13 cellular contexts compared by ENCODE assay signal in genomic region chr7:70632400-70632799, GRCh38.
DNase-seq lines count a peak whose midpoint lies in the region; ATAC-seq, FAIRE-seq and TF ChIP-seq lines count a peak whose summit lies in the region.
"Had no signal": no experiment of that assay in that cellular context is flagged by ENCODE, and none has a peak within 500 bp of the region (broad histone marks: within the 10 kb centered on the region; RNA-seq: fewer than 3 reads in every experiment).

No MANE protein-coding gene starts in this region.

- H3K4me1 Mint-ChIP-seq in nephron progenitor cell = peaks cover 65% of the 10 kb centered on the region
- peaks cover 25% of the 10 kb centered on the region for H3K4me1 Mint-ChIP-seq in stimulated activated effector memory CD8-positive, alpha-beta T cell treated with anti-CD3 and anti-CD28 coated beads, Interleukin-12 subunit alpha, Interleukin-12 subunit beta, amount 100 ng/mL, for 72 hours
- H3K4me1 Mint-ChIP-seq: CD4-positive, CD25-positive, alpha-beta regulatory T cell had no signal

- 77% methylated on average over 5 of the region's 5 CpGs; no CpG with 5 or more reads in 1 of the 2 experiments for WGBS in H1 (ENCODE audit: extremely low coverage in 1 of 2, insufficient coverage in 1 of 2, insufficient read length in 1 of 2, insufficient replicate concordance in 2 of 2, low coverage in 1 of 2, low lambda C conversion rate in 2 of 2, missing lambda C conversion rate in 1 of 2), 2 experiments

- H3K56ac ChIP-seq in H1 (replicated peaks; ENCODE audit: insufficient read length, low read depth, low read length) = no peak overlapping the region

- peak overlapping the region; percentile 36; the same call in 1 of the 2 replicates for H2BK20ac ChIP-seq in H1 (ENCODE audit: low read length)

- POLR2A ChIA-PET in H1 (lab: Charles Lee; ENCODE audit: partially characterized antibody) = no interaction called here

- no peak overlapping the region for H4K8ac ChIP-seq in H1 (ENCODE audit: extremely low read depth, insufficient read depth, low read length)

- no peak for ATAC-seq in activated CD4-positive, CD25-positive, alpha-beta regulatory T cell treated with anti-CD3 and anti-CD28 coated beads, Interleukin-2, amount 50 U/mL, for 24 hours
- ATAC-seq in stimulated activated effector memory CD8-positive, alpha-beta T cell treated with anti-CD3 and anti-CD28 coated beads, Interleukin-12 subunit alpha, Interleukin-12 subunit beta, amount 100 ng/mL, for 72 hours = no peak
- no peak for ATAC-seq in GM19463 (IDR thresholded peaks at IDR 0.05; ENCODE audit: unreplicated experiment)

- no peak overlapping the region for H3K23ac ChIP-seq in H1 (ENCODE audit: insufficient read length)

- H2AK5ac ChIP-seq in H1 (ENCODE audit: low read depth, low read length) = no peak overlapping the region

- no peak for FAIRE-seq in H1 (lab: Jason Lieb, UNC)

- no peaks in the 10 kb centered on the region for H3K79me1 ChIP-seq in H1 (ENCODE audit: low read depth, low read length)

- H2BK12ac ChIP-seq in H1 (ENCODE audit: low read depth, low read length) = 0 out of 2 replicates have a peak overlapping the region, but pooled peaks have one; percentile 5

- no peak overlapping the region for H3K9ac ChIP-seq in H1 (replicated peaks in 1 of 4; ENCODE audit: extremely low read depth in 1 of 4, low read depth in 3 of 4, low read length in 3 of 4)
- H3K9ac ChIP-seq: BLaER1 treated with 17β-estradiol and CSF1 and Interleukin-3, amounts not matched to agents 10 nM and 100 nM; GM23248 had no signal

- CTCF ChIA-PET in H1 (lab: Charles Lee; ENCODE audit: partially characterized antibody) = no interaction called here

- 0 out of 2 replicates have a peak overlapping the region, but pooled peaks have one; percentile 55 for H2BK15ac ChIP-seq in H1 (ENCODE audit: low read length)

- H2BK5ac ChIP-seq in H1 (ENCODE audit: low read depth, low read length) = 0 out of 2 replicates have a peak overlapping the region, but pooled peaks have one; percentile 19

- peaks cover 3 to 17% (median 11%) of the 10 kb centered on the region in 4 experiments; a peak in 6 of 7 replicates for H3K4me1 ChIP-seq in H1 (replicated peaks in 1 of 4; ENCODE audit: control insufficient read depth in 3 of 4, insufficient read depth in 4 of 4, low read length in 3 of 4)

- no peak overlapping the region for H3K4ac ChIP-seq in H1 (replicated peaks; ENCODE audit: insufficient read length, low read depth, low read length)

- H2AFZ ChIP-seq in H1 (ENCODE audit: low read length) = no peak overlapping the region
- H2AFZ ChIP-seq: GM23248 had no signal

- peaks cover 21% of the 10 kb centered on the region for H3K36me3 Mint-ChIP-seq in nephron progenitor cell (ENCODE audit: low read depth)
- H3K36me3 Mint-ChIP-seq in stimulated activated effector memory CD8-positive, alpha-beta T cell treated with anti-CD3 and anti-CD28 coated beads, Interleukin-12 subunit alpha, Interleukin-12 subunit beta, amount 100 ng/mL, for 72 hours = no peaks in the 10 kb centered on the region
- H3K36me3 Mint-ChIP-seq: CD4-positive, CD25-positive, alpha-beta regulatory T cell had no signal

- no peak overlapping the region for H3K27ac Mint-ChIP-seq in nephron progenitor cell
- no peak overlapping the region for H3K27ac Mint-ChIP-seq in stimulated activated effector memory CD8-positive, alpha-beta T cell treated with anti-CD3 and anti-CD28 coated beads, Interleukin-12 subunit alpha, Interleukin-12 subunit beta, amount 100 ng/mL, for 72 hours
- H3K27ac Mint-ChIP-seq: CD4-positive, CD25-positive, alpha-beta regulatory T cell had no signal

- H3K4me2 ChIP-seq in H1 (ENCODE audit: insufficient read depth in 1 of 2, low read depth in 2 of 2, low read length in 2 of 2) = no peak overlapping the region
- H3K4me2 ChIP-seq: BLaER1 treated with 17β-estradiol and CSF1 and Interleukin-3, amounts not matched to agents 10 nM and 100 nM had no signal

- H3K14ac ChIP-seq in H1 (ENCODE audit: insufficient read length) = no peak overlapping the region

- no peak overlapping the region for H2BK120ac ChIP-seq in H1 (replicated peaks; ENCODE audit: low read depth, low read length)

- no peak overlapping the region for H4K91ac ChIP-seq in H1 (replicated peaks; ENCODE audit: insufficient read length, low read length)

- no peaks in the 10 kb centered on the region; a peak in 2 of 7 replicates for H3K27me3 ChIP-seq in H1 (replicated peaks in 1 of 4; ENCODE audit: control insufficient read depth in 3 of 4, extremely low read depth in 1 of 4, insufficient read depth in 3 of 4, low read length in 3 of 4)
- H3K27me3 ChIP-seq: BLaER1 treated with 17β-estradiol and CSF1 and Interleukin-3, amounts not matched to agents 10 nM and 100 nM had no signal

- peak; percentile 36 for DNase-seq in NCI-H2171 treated with DMSO at 0.1 percent for 48 hours (lab: John Stamatoyannopoulos, UW)
- DNase-seq in NCI-H2171 (lab: John Stamatoyannopoulos, UW) = no peak
- no peak for DNase-seq in H1 (ENCODE audit: low read depth in 1 of 2, low spot score in 2 of 2)
- DNase-seq in nephron progenitor cell = no peak
- no peak for DNase-seq in stimulated activated effector memory CD8-positive, alpha-beta T cell treated with anti-CD3 and anti-CD28 coated beads, Interleukin-12 subunit alpha, Interleukin-12 subunit beta, amount 100 ng/mL, for 72 hours (ENCODE audit: low spot score in 2 of 2)
- DNase-seq in SW 1271 (lab: John Stamatoyannopoulos, UW) = no peak
- DNase-seq: 8988T; CD4-positive, CD25-positive, alpha-beta regulatory T cell; DMS53; GM23248 had no signal

- H3K18ac ChIP-seq in H1 (ENCODE audit: extremely low read depth, low read length) = peak overlapping the region; percentile 17

- H3K27ac ChIP-seq in H1 (ENCODE audit: low read depth, low read length) = no peak overlapping the region
- H3K27ac ChIP-seq: BLaER1 treated with 17β-estradiol and CSF1 and Interleukin-3, amounts not matched to agents 10 nM and 100 nM; GM23248 had no signal

- peak overlapping the region; percentile 23 for H3K4me3 Mint-ChIP-seq in nephron progenitor cell
- H3K4me3 Mint-ChIP-seq in stimulated activated effector memory CD8-positive, alpha-beta T cell treated with anti-CD3 and anti-CD28 coated beads, Interleukin-12 subunit alpha, Interleukin-12 subunit beta, amount 100 ng/mL, for 72 hours = no peak overlapping the region
- H3K4me3 Mint-ChIP-seq: CD4-positive, CD25-positive, alpha-beta regulatory T cell had no signal

- H3K23me2 ChIP-seq in H1 (ENCODE audit: low read depth, low read length) = no peaks in the 10 kb centered on the region

- no peak overlapping the region for H4K5ac ChIP-seq in H1 (ENCODE audit: insufficient read length, low read depth, low read length)

- H3K4me3 ChIP-seq in H1 (ENCODE audit: extremely low read depth in 1 of 4, insufficient read depth in 2 of 4, low read depth in 3 of 4, low read length in 4 of 4) = 0 out of 8 replicates have a peak overlapping the region, but pooled peaks of 1 of the 4 experiments have one; percentile 5
- H3K4me3 ChIP-seq: BLaER1 treated with 17β-estradiol and CSF1 and Interleukin-3, amounts not matched to agents 10 nM and 100 nM; GM23248 had no signal

- TF ChIP-seq EP300 in H1 (IDR thresholded peaks at IDR 0.05; ENCODE audit: borderline replicate concordance in 1 of 2, low read depth in 2 of 2, low read length in 2 of 2) = no peak

- peaks cover 20% of the 10 kb centered on the region for H3K9me3 Mint-ChIP-seq in nephron progenitor cell
- H3K9me3 Mint-ChIP-seq in stimulated activated effector memory CD8-positive, alpha-beta T cell treated with anti-CD3 and anti-CD28 coated beads, Interleukin-12 subunit alpha, Interleukin-12 subunit beta, amount 100 ng/mL, for 72 hours = no peaks in the 10 kb centered on the region

- no peaks in the 10 kb centered on the region for H4K20me1 ChIP-seq in H1 (replicated peaks in 1 of 2; ENCODE audit: control insufficient read depth in 1 of 2, insufficient read depth in 2 of 2, low read length in 2 of 2)
- H4K20me1 ChIP-seq: BLaER1 treated with 17β-estradiol and CSF1 and Interleukin-3, amounts not matched to agents 10 nM and 100 nM had no signal

- peaks cover 52% of the 10 kb centered on the region for H3K27me3 Mint-ChIP-seq in nephron progenitor cell (ENCODE audit: low read depth, poor library complexity)
- H3K27me3 Mint-ChIP-seq: CD4-positive, CD25-positive, alpha-beta regulatory T cell had no signal

- TF ChIP-seq CTCF in H1 (IDR thresholded peaks at IDR 0.05; ENCODE audit: control extremely low read depth in 1 of 3, insufficient read depth in 1 of 3, low read depth in 1 of 3, low read length in 3 of 3) (no peak), nephron progenitor cell (IDR thresholded peaks at IDR 0.05) (no peak)

- H3K9me3 ChIP-seq in H1 (ENCODE audit: insufficient read depth in 2 of 2, low read depth in 1 of 2, low read length in 1 of 2) = no peaks in the 10 kb centered on the region; a peak in 1 of 4 replicates
- H3K9me3 ChIP-seq: BLaER1 treated with 17β-estradiol and CSF1 and Interleukin-3, amounts not matched to agents 10 nM and 100 nM had no signal

- no peaks in the 10 kb centered on the region; a peak in 1 of 8 replicates for H3K36me3 ChIP-seq in H1 (ENCODE audit: control insufficient read depth in 2 of 4, insufficient read depth in 4 of 4, low read length in 3 of 4)

- no peak for TF ChIP-seq RAD21 in H1 (IDR thresholded peaks at IDR 0.05 in 1 of 2, conservative IDR thresholded peaks at IDR 0.05 in 1 of 2; ENCODE audit: low read depth in 2 of 2, low read length in 2 of 2)

- H3K79me2 ChIP-seq in H1 (ENCODE audit: control insufficient read depth in 1 of 2, insufficient read depth in 2 of 2, low read length in 2 of 2) = no peaks in the 10 kb centered on the region

- no peak for TF ChIP-seq POLR2A in H1 (IDR thresholded peaks at IDR 0.05; ENCODE audit: control extremely low read depth in 1 of 2, low read depth in 2 of 2, low read length in 2 of 2)

TF ChIP-seq in H1, 55 proteins besides CTCF, POLR2A, EP300 and RAD21 (continues in another document):
- TF ChIP-seq PHF8 (conservative IDR thresholded peaks at IDR 0.05; ENCODE audit: low read depth, low read length) (no peak), POU5F1 (IDR thresholded peaks at IDR 0.05; ENCODE audit: low read depth, low read length) (no peak), TBP (IDR thresholded peaks at IDR 0.05; ENCODE audit: low read depth, low read length) (no peak), KDM1A (IDR thresholded peaks at IDR 0.05; ENCODE audit: borderline replicate concordance, low read length) (no peak), JUN (IDR thresholded peaks at IDR 0.05; ENCODE audit: low read depth, low read length) (no peak), EGR1 (IDR thresholded peaks at IDR 0.05; ENCODE audit: borderline replicate concordance, low read depth, low read length) (no peak), TAF7 (optimal IDR thresholded peaks at IDR 0.05; ENCODE audit: borderline replicate concordance, low read depth, low read length) (no peak)
- TF ChIP-seq, protein P1, sequence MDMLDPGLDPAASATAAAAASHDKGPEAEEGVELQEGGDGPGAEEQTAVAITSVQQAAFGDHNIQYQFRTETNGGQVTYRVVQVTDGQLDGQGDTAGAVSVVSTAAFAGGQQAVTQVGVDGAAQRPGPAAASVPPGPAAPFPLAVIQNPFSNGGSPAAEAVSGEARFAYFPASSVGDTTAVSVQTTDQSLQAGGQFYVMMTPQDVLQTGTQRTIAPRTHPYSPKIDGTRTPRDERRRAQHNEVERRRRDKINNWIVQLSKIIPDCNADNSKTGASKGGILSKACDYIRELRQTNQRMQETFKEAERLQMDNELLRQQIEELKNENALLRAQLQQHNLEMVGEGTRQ (IDR thresholded peaks at IDR 0.05; ENCODE audit: low read length) = no peak
